10 cellular contexts compared by ENCODE assay signal in the genomic region with DNA sequence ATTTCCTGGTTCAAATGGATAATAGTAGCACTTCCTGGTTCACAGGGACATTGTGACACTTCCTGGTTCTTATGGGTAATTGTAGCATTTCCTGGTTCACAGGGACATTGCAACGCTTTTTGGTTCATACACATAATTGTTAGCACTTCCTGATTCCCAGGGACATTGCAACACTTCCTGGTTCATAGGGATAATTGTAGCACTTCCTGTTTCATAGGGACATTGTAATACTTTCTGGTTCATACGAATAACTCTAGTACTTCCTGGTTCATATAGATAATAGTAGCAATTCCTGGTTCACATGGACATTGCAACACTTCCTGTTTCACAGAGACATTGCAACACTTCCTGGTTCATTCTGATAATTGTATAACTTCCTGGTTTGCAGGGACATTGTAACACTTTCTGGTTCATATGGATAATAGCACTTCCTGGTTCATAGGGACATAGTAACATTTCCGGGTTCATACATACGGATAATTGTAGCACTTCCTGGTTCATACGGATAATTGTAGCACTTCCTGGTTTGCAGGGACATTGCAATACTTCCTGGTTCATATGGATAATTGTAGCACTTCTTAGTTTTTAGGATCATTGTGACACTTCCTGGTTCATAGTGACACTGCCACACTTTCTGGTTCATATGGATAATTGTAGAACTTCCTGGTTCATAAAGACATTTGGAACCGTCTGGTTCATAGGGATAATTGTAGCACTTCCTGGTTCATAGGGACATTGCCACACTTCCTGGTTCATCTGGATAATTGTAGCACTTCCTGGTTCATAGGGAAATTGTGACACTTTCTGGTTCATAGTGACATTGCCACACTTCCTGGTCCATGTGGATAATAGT.
A peak's percentile ranks its signal among the peaks of the same experiment; 100 is the strongest.
DNase-seq lines count a peak whose midpoint lies in the region; ATAC-seq and TF ChIP-seq lines count a peak whose summit lies in the region.
"Had no signal": no experiment of that assay in that cellular context is flagged by ENCODE, and none has a peak within 500 bp of the region (broad histone marks: within the 10 kb centered on the region; RNA-seq: fewer than 3 reads in every experiment).

No MANE protein-coding gene starts in this region.

- peaks cover 48% of the 10 kb centered on the region for H3K4me1 Mint-ChIP-seq in stimulated activated naive CD8-positive, alpha-beta T cell treated with anti-CD3 and anti-CD28 coated beads, Interleukin-15, Interleukin-2, amounts not matched to agents 100 ng/mL and 50 ng/mL, for 24 hours (ENCODE audit: low read depth)
- H3K4me1 Mint-ChIP-seq in T-helper 17 cell (peaks cover 16% of the 10 kb centered on the region), neural progenitor cell (no peaks in the 10 kb centered on the region)

- no peak overlapping the region for H2AFZ ChIP-seq in hepatocyte
- no peak overlapping the region for H2AFZ ChIP-seq in neural progenitor cell (replicated peaks)

- peaks cover 41% of the 10 kb centered on the region for H3K9me3 Mint-ChIP-seq in stimulated activated naive CD8-positive, alpha-beta T cell treated with anti-CD3 and anti-CD28 coated beads, Interleukin-15, Interleukin-2, amounts not matched to agents 100 ng/mL and 50 ng/mL, for 24 hours
- no peaks in the 10 kb centered on the region for H3K9me3 Mint-ChIP-seq in neural progenitor cell

- intact Hi-C loops in right cardiac atrium (cut with DNase I): no loop called here

- no peak overlapping the region for H3K4me2 ChIP-seq in hepatocyte
- H3K4me2 ChIP-seq in neural progenitor cell: no peak overlapping the region

- H3K9me3 ChIP-seq in T-helper 17 cell (ENCODE audit: control insufficient read depth, low read length, poor library complexity, severe bottlenecking) (peaks cover 26% of the 10 kb centered on the region), hepatocyte (ENCODE audit: low read depth) (peaks cover 14% of the 10 kb centered on the region), neural progenitor cell (ENCODE audit: low read depth) (no peaks in the 10 kb centered on the region), right cardiac atrium (ENCODE audit: control insufficient read depth, low read length) (no peaks in the 10 kb centered on the region)
- H3K9me3 ChIP-seq: HAP-1 had no signal

- 93% methylated on average over 6 of the region's 6 CpGs for WGBS in hepatocyte (ENCODE audit: low lambda C conversion rate, missing lambda C conversion rate)
- WGBS in right cardiac atrium: 83% methylated on average over 6 of the region's 6 CpGs

- H3K27me3 ChIP-seq in hepatocyte (no peaks in the 10 kb centered on the region), neural progenitor cell (no peaks in the 10 kb centered on the region), right cardiac atrium (ENCODE audit: control insufficient read depth, insufficient read depth) (no peaks in the 10 kb centered on the region)

- H3K4me1 ChIP-seq in hepatocyte (ENCODE audit: insufficient read depth) (no peaks in the 10 kb centered on the region), neural progenitor cell (no peaks in the 10 kb centered on the region), right cardiac atrium (ENCODE audit: control insufficient read depth, insufficient read depth, low read length) (no peaks in the 10 kb centered on the region)
- H3K4me1 ChIP-seq: HAP-1 had no signal

- H3K36me3 Mint-ChIP-seq in stimulated activated naive CD8-positive, alpha-beta T cell treated with anti-CD3 and anti-CD28 coated beads, Interleukin-15, Interleukin-2, amounts not matched to agents 100 ng/mL and 50 ng/mL, for 24 hours (ENCODE audit: low read depth): peaks cover 84% of the 10 kb centered on the region
- H3K36me3 Mint-ChIP-seq in T-helper 17 cell (ENCODE audit: low read depth) (peaks cover 4% of the 10 kb centered on the region), neural progenitor cell (peaks cover 48% of the 10 kb centered on the region)

- H3K27me3 Mint-ChIP-seq in stimulated activated naive CD8-positive, alpha-beta T cell treated with anti-CD3 and anti-CD28 coated beads, Interleukin-15, Interleukin-2, amounts not matched to agents 100 ng/mL and 50 ng/mL, for 24 hours: no peaks in the 10 kb centered on the region
- H3K27me3 Mint-ChIP-seq in T-helper 17 cell (no peaks in the 10 kb centered on the region), neural progenitor cell (ENCODE audit: insufficient read depth, low read depth) (peaks cover 5% of the 10 kb centered on the region)

- no peak for DNase-seq in stimulated activated naive CD8-positive, alpha-beta T cell treated with anti-CD3 and anti-CD28 coated beads, Interleukin-15, Interleukin-2, amounts not matched to agents 100 U/mL and 50 U/mL, for 24 hours
- DNase-seq in T-helper 17 cell (peak in 1 of 3 donors; percentile 14), hepatocyte (ENCODE audit: low spot score) (no peak), neural progenitor cell (ENCODE audit: low spot score) (no peak), DMS153 treated with DMSO at 0.1 percent for 48 hours (lab: John Stamatoyannopoulos, UW; ENCODE audit: unreplicated experiment) (no peak), right cardiac atrium (no peak)
- DNase-seq: NCI-H345 had no signal

- TF ChIP-seq CTCF in hepatocyte (IDR thresholded peaks at IDR 0.05; ENCODE audit: poor library complexity): no peak
- no peak for TF ChIP-seq CTCF in neural progenitor cell (IDR thresholded peaks at IDR 0.05)

- H4K20me1 ChIP-seq in hepatocyte (ENCODE audit: insufficient read depth, poor library complexity, severe bottlenecking) (no peaks in the 10 kb centered on the region), neural progenitor cell (ENCODE audit: low read depth) (no peaks in the 10 kb centered on the region)

- H3K4me3 Mint-ChIP-seq in stimulated activated naive CD8-positive, alpha-beta T cell treated with anti-CD3 and anti-CD28 coated beads, Interleukin-15, Interleukin-2, amounts not matched to agents 100 ng/mL and 50 ng/mL, for 24 hours: peak overlapping the region; percentile 63
- peak overlapping the region; percentile 59 for H3K4me3 Mint-ChIP-seq in T-helper 17 cell
- no peak overlapping the region for H3K4me3 Mint-ChIP-seq in neural progenitor cell

- no peaks in the 10 kb centered on the region for H3K9me2 ChIP-seq in hepatocyte (replicated peaks; ENCODE audit: insufficient read depth)

- no peaks in the 10 kb centered on the region for H3F3A ChIP-seq in neural progenitor cell (ENCODE audit: low read depth)

- no peak overlapping the region for H3K4me3 ChIP-seq in hepatocyte
- no peak overlapping the region for H3K4me3 ChIP-seq in neural progenitor cell
- no peak overlapping the region for H3K4me3 ChIP-seq in right cardiac atrium (ENCODE audit: low read length)
- H3K4me3 ChIP-seq: HAP-1 had no signal

- no peak for ATAC-seq in stimulated activated naive CD8-positive, alpha-beta T cell treated with anti-CD3 and anti-CD28 coated beads, Interleukin-15, Interleukin-2, amounts not matched to agents 100 U/mL and 50 U/mL, for 24 hours
- peak; percentile 69 for ATAC-seq in T-helper 17 cell
- no peak for ATAC-seq in right cardiac atrium
- no peak for ATAC-seq in GM21515 (IDR thresholded peaks at IDR 0.05; ENCODE audit: unreplicated experiment)

- peak overlapping the region; percentile 70 for H3K27ac ChIP-seq in hepatocyte
- H3K27ac ChIP-seq in neural progenitor cell: no peak overlapping the region
- no peak overlapping the region for H3K27ac ChIP-seq in right cardiac atrium (ENCODE audit: low read length)

- H3K27ac Mint-ChIP-seq in stimulated activated naive CD8-positive, alpha-beta T cell treated with anti-CD3 and anti-CD28 coated beads, Interleukin-15, Interleukin-2, amounts not matched to agents 100 ng/mL and 50 ng/mL, for 24 hours: peak overlapping the region; percentile 97
- H3K27ac Mint-ChIP-seq in T-helper 17 cell (peak overlapping the region; percentile 91), neural progenitor cell (no peak overlapping the region)

- H3K79me2 ChIP-seq in hepatocyte (no peaks in the 10 kb centered on the region), neural progenitor cell (ENCODE audit: low read depth) (no peaks in the 10 kb centered on the region)

- no peaks in the 10 kb centered on the region for H3K36me3 ChIP-seq in hepatocyte (replicated peaks; ENCODE audit: insufficient read depth, low read depth)
- no peaks in the 10 kb centered on the region for H3K36me3 ChIP-seq in neural progenitor cell

- H3K9ac ChIP-seq in neural progenitor cell: no peak overlapping the region
